8 cellular contexts compared by ENCODE assay signal in genomic region chr5:103041071-103041676, GRCh38.
DNase-seq lines count a peak whose midpoint lies in the region; ATAC-seq, FAIRE-seq and TF ChIP-seq lines count a peak whose summit lies in the region.

No MANE protein-coding gene starts in this region.

- no peaks in the 10 kb centered on the region for H3K36me3 ChIP-seq in thoracic aorta

- no peaks in the 10 kb centered on the region for H3K27me3 ChIP-seq in thoracic aorta (replicated peaks; ENCODE audit: insufficient read depth)

- no peaks in the 10 kb centered on the region for H3K4me1 ChIP-seq in thoracic aorta (ENCODE audit: control insufficient read depth in 1 of 2, low read depth in 2 of 2)

- ATAC-seq in thoracic aorta (ENCODE audit: insufficient number of reproducible peaks, low FRiP score, low read depth), result no peak
- ATAC-seq in GM19463 (IDR thresholded peaks at IDR 0.05; ENCODE audit: unreplicated experiment), result no peak

- H3K4me3 ChIP-seq in foreskin fibroblast (ENCODE audit: low read depth in 1 of 2, low read length in 2 of 2) (no peak overlapping the region), thoracic aorta (no peak overlapping the region)

- no peaks in the 10 kb centered on the region for H3K9me3 ChIP-seq in thoracic aorta

- TF ChIP-seq CTCF in D721Med (IDR thresholded peaks at IDR 0.05; ENCODE audit: insufficient read depth, missing control alignments), result peak; percentile 66
- peak; percentile 12 for TF ChIP-seq CTCF in foreskin fibroblast (IDR thresholded peaks at IDR 0.05; ENCODE audit: low read depth, low read length)
- TF ChIP-seq CTCF in thoracic aorta (IDR thresholded peaks at IDR 0.05), result peak; percentile 61

- FAIRE-seq in D721Med (lab: Jason Lieb, UNC), result peak; percentile 38

- no peak for DNase-seq in D721Med (ENCODE audit: insufficient read length, low spot score)
- DNase-seq in KG1 (lab: John Stamatoyannopoulos, UW), result peak; percentile 6
- peak; percentile 81 for DNase-seq in RKO (ENCODE audit: low spot score)
- DNase-seq in foreskin fibroblast, result peak; percentile 13 to 63
- no peak for DNase-seq in thoracic aorta (ENCODE audit: low spot score)
- DNase-seq in ecto neural progenitor cell (ENCODE audit: low spot score), result no peak
- no peak for DNase-seq in nucleus accumbens (lab: John Stamatoyannopoulos, UW)

- H3K27ac ChIP-seq in thoracic aorta, result no peak overlapping the region

Comparison
In these comparisons a context has a peak if more than half of its experiments do, and no peak if none do; other contexts are left out.
1. DNase-seq: peak in KG1 (single experiment), RKO (single experiment) and foreskin fibroblast (2 of 2); none in D721Med (single experiment), thoracic aorta (single experiment), ecto neural progenitor cell (single experiment) and nucleus accumbens (0 of 56).
2. CTCF ChIP-seq: peak in every context shown above with its lines; median percentile 66 in D721Med; 61 in thoracic aorta; 12 in foreskin fibroblast.